In the genomic region with DNA sequence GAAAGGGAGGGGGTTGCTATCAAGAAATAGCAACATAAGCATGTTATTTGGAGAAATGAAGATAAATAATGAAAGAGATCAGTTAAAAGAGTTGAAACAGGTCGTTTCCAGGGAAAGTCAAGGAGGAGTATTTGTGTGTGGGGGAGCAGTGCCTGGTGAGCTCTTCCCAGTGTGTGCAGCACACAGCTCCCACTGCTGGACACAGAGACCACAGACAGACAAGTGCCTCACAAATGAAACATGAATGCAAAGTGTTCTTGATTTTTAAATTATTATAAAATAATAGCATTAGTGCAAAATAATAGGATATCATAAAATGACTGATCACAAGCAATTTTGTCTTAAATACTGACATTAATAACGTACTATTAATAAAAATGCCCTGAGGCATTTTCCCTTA, we compare ENCODE assay signal across 10 cellular contexts. TPM values are rescaled to one million over a fixed set of nuclear protein-coding genes. Genes with fewer than 3 reads are reported as not detected.
DNase-seq lines count a peak whose midpoint lies in the region; ATAC-seq and TF ChIP-seq lines count a peak whose summit lies in the region.
"Had no signal": no experiment of that assay in that cellular context is flagged by ENCODE, and none has a peak within 500 bp of the region (broad histone marks: within the 10 kb centered on the region; RNA-seq: fewer than 3 reads in every experiment).

No MANE protein-coding gene starts in this region.

- in situ Hi-C loops in IMR-90 (cut with MboI; ENCODE audit: low sequenced_read_pairs) = no loop called here
- in situ Hi-C loops in brain microvascular endothelial cell (cut with HindIII; ENCODE audit: low pct_ligation_motif_present, low sequenced_read_pairs) = no loop called here

- no peak overlapping the region for H2AK9ac ChIP-seq in IMR-90 (replicated peaks; ENCODE audit: low read depth, low read length, poor library complexity)

- POLR2A ChIA-PET in IMR-90 (lab: Charles Lee; ENCODE audit: unreplicated experiment) = no interaction called here
- POLR2A ChIA-PET in T-cell (lab: Charles Lee) = no interaction called here

- no peak overlapping the region for H4K91ac ChIP-seq in IMR-90 (ENCODE audit: insufficient read depth, low read depth, low read length)

- dilution Hi-C loops in IMR-90 (cut with HindIII; ENCODE audit: low sequenced_read_pairs, unreplicated experiment) = no loop called here

- H2AFZ ChIP-seq in IMR-90 (replicated peaks; ENCODE audit: low read length, poor library complexity) = no peak overlapping the region

- H3K9me3 ChIP-seq in IMR-90 (ENCODE audit: control insufficient read depth, insufficient read depth, low read length) = no peaks in the 10 kb centered on the region

- no peak overlapping the region for H4K8ac ChIP-seq in IMR-90 (ENCODE audit: low read depth in 2 of 2, low read length in 2 of 2)

- no peak overlapping the region for H2BK120ac ChIP-seq in IMR-90 (ENCODE audit: low read depth, low read length)

- no peak overlapping the region for H2BK5ac ChIP-seq in IMR-90 (ENCODE audit: low read depth, low read length, poor library complexity, severe bottlenecking)

- H3K4me3 ChIP-seq in IMR-90 (ENCODE audit: insufficient read depth, low read depth, low read length) (no peak overlapping the region), brain microvascular endothelial cell (ENCODE audit: low read depth, low read length) (no peak overlapping the region), kidney epithelial cell (ENCODE audit: low read depth, low read length) (no peak overlapping the region)

- intact Hi-C loops in IMR-90 (cut with micrococcal nuclease) = no loop called here

- H3K4ac ChIP-seq in IMR-90 (ENCODE audit: low read depth, low read length) = no peak overlapping the region

- no peak overlapping the region for H3K14ac ChIP-seq in IMR-90 (replicated peaks; ENCODE audit: low read depth, low read length)

- H3K18ac ChIP-seq in IMR-90 (ENCODE audit: low read depth, low read length) = no peak overlapping the region

- H2BK15ac ChIP-seq in IMR-90 (ENCODE audit: low read depth, low read length) = no peak overlapping the region

- no peak overlapping the region for H3K23ac ChIP-seq in IMR-90 (ENCODE audit: low read depth, low read length)

- WGBS in IMR-90 (ENCODE audit: extremely low coverage in 2 of 2, insufficient read length in 1 of 2), 2 experiments = no CpG with 5 or more reads among the region's 2 CpGs

- no peak overlapping the region for H2BK20ac ChIP-seq in IMR-90 (ENCODE audit: low read depth, low read length)

- no peak overlapping the region for H2AK5ac ChIP-seq in IMR-90 (ENCODE audit: low read depth, low read length)

- CTCF ChIA-PET in IMR-90 (lab: Yijun Ruan, JAX) = interaction anchor here (0.7 to 1.0 kb wide), 2 partner anchors 35 to 74 kb away, joined by 3 to 7 read pairs; no protein-coding TSS in a partner anchor
- CTCF ChIA-PET in T-cell (lab: Charles Lee) = interaction anchor here in 1 of 2 donors (0.5 kb wide), 1 partner anchor 30 kb away, joined by 4 read pairs; no protein-coding TSS in a partner anchor

- DNase-seq in AG09319 (ENCODE audit: extremely low read depth, low read depth) = no peak
- peak; percentile 47 for DNase-seq in IMR-90
- DNase-seq in brain microvascular endothelial cell = peak; percentile 11
- no peak for DNase-seq in kidney epithelial cell (ENCODE audit: low read depth)
- DNase-seq in activated CD4-positive, alpha-beta T cell treated with anti-CD3 and anti-CD28 coated beads for 48 hours = no peak
- no peak for DNase-seq in SKM-1 treated with dmso at 0.1 percent for 144 hours (lab: John Stamatoyannopoulos, UW; ENCODE audit: unreplicated experiment)
- DNase-seq in T-cell = no peak
- no peak for DNase-seq in stimulated activated CD8-positive, alpha-beta memory T cell treated with anti-CD3 and anti-CD28 coated beads, Interleukin-4, amount 100 ng/mL, for 48 hours
- DNase-seq: activated CD4-positive, alpha-beta T cell treated with anti-CD3 and anti-CD28 coated beads, Interleukin-2, amount 50 U/mL, for 1 hour; islet precursor cell had no signal

- H3K27me3 ChIP-seq in IMR-90 (ENCODE audit: control insufficient read depth, insufficient read depth, low read length) (no peaks in the 10 kb centered on the region), brain microvascular endothelial cell (replicated peaks) (no peaks in the 10 kb centered on the region), kidney epithelial cell (ENCODE audit: control insufficient read depth, insufficient read depth, low read length) (no peaks in the 10 kb centered on the region)

- H3K27ac ChIP-seq in IMR-90 (ENCODE audit: insufficient read depth, low read length) (no peak overlapping the region), brain microvascular endothelial cell (no peak overlapping the region)

- H3K9me1 ChIP-seq in IMR-90 (ENCODE audit: insufficient read depth, low read length) = peaks cover 2% of the 10 kb centered on the region; the same call in 1 of the 2 replicates

- H3K4me1 ChIP-seq in IMR-90 (ENCODE audit: control insufficient read depth, insufficient read depth, low read length) = no peaks in the 10 kb centered on the region

- H4K5ac ChIP-seq in IMR-90 (ENCODE audit: low read depth, low read length) = no peak overlapping the region

- no peaks in the 10 kb centered on the region for H3K36me3 Mint-ChIP-seq in T-cell

- no TSS peak for BruUV-seq in IMR-90 (replicated peaks; lab: Mats Ljungman, UMichigan)

- no peak overlapping the region for H3K56ac ChIP-seq in IMR-90 (ENCODE audit: extremely low read depth, insufficient read depth, low read length)

- TF ChIP-seq CTCF in AG09319 (IDR thresholded peaks at IDR 0.05; ENCODE audit: low read depth, low read length) (peak; percentile 54), IMR-90 (conservative IDR thresholded peaks at IDR 0.05; ENCODE audit: low read depth, low read length) (peak; percentile 47), brain microvascular endothelial cell (IDR thresholded peaks at IDR 0.05; ENCODE audit: low read depth, low read length, missing control alignments) (peak; percentile 80), kidney epithelial cell (IDR thresholded peaks at IDR 0.05; ENCODE audit: insufficient read depth, low read length, poor library complexity, severe bottlenecking) (peak; percentile 60)

- H3K79me1 ChIP-seq in IMR-90 (ENCODE audit: low read depth in 1 of 2, low read length in 2 of 2) = no peaks in the 10 kb centered on the region

- no peak overlapping the region for H3K4me3 Mint-ChIP-seq in T-cell

- no peak overlapping the region for H3K27ac Mint-ChIP-seq in T-cell

- TF ChIP-seq RAD21 in IMR-90 (IDR thresholded peaks at IDR 0.05; ENCODE audit: low read length) = peak; percentile 54

- H3K36me3 ChIP-seq in IMR-90 (ENCODE audit: control insufficient read depth, insufficient read depth, low read length) (peaks cover 6% of the 10 kb centered on the region), brain microvascular endothelial cell (replicated peaks) (no peaks in the 10 kb centered on the region), kidney epithelial cell (ENCODE audit: control insufficient read depth, insufficient read depth, low read length) (no peaks in the 10 kb centered on the region)

- H3K4me1 Mint-ChIP-seq in T-cell = no peaks in the 10 kb centered on the region

- no peak for TF ChIP-seq POLR2A in IMR-90 (IDR thresholded peaks at IDR 0.05; ENCODE audit: low read depth, low read length)

- ATAC-seq in IMR-90 (ENCODE audit: low read depth) (peak; percentile 54), T-cell (replicated peaks in 1 of 4) (no peak)

- H4K20me1 ChIP-seq in IMR-90 (ENCODE audit: insufficient read depth, low read length) = no peaks in the 10 kb centered on the region

- no peak overlapping the region for H3K9ac ChIP-seq in IMR-90 (ENCODE audit: low read depth, low read length)

- H3K27me3 Mint-ChIP-seq in T-cell = peaks cover 16 to 28% of the 10 kb centered on the region in 2 donors

- no peak overlapping the region for H3K4me2 ChIP-seq in IMR-90 (ENCODE audit: low read depth, low read length)

- peaks cover 0 to 4% (median 2%) of the 10 kb centered on the region in 3 donors for H3K9me3 Mint-ChIP-seq in T-cell

TF ChIP-seq in IMR-90, 13 proteins besides CTCF, POLR2A, EP300 and RAD21:
- no peak for TF ChIP-seq RFX5 (IDR thresholded peaks at IDR 0.05; ENCODE audit: low read depth, low read length)
- TF ChIP-seq SMC3 (IDR thresholded peaks at IDR 0.05; ENCODE audit: low read depth, low read length) = peak; percentile 41

RNA-seq across cellular contexts. Expression of a gene that starts 40.8 kb away (rescaled TPM):
- total RNA-seq in IMR-90 (2012; rRNA removed) (10.4 and 13.9 TPM in 2 replicates), kidney epithelial cell (11.0 and 13.8 TPM in 2 replicates), T-cell (1 to 10 TPM in 1 of 5 donors, under 1 TPM in 3, not detected in 1; 0.12 to 1.2 (median 0.66) TPM)
- 1.6 and 1.9 TPM in 2 replicates for polyA plus RNA-seq in IMR-90 (2012; rRNA removed)
- 0.35 and 0.54 TPM in 2 replicates for polyA plus RNA-seq in IMR-90 (2012; cell fraction: cytosol; rRNA removed)
- polyA plus RNA-seq in IMR-90 (2012; cell fraction: nucleus; rRNA removed; ENCODE audit: low replicate concordance) = 0.50 and 4.3 TPM in 2 replicates

Comparison
In these comparisons a context has a peak if more than half of its experiments do, and no peak if none do; other contexts are left out.
1. DNase-seq: peak in IMR-90 (single experiment) and brain microvascular endothelial cell (single experiment); none in AG09319 (single experiment), kidney epithelial cell (single experiment), activated CD4-positive, alpha-beta T cell treated with anti-CD3 and anti-CD28 coated beads for 48 hours (single experiment), SKM-1 treated with dmso at 0.1 percent for 144 hours (single experiment), T-cell (0 of 34) and stimulated activated CD8-positive, alpha-beta memory T cell treated with anti-CD3 and anti-CD28 coated beads, Interleukin-4, amount 100 ng/mL, for 48 hours (single experiment).
2. Peak in every context shown above with its lines, with median percentiles within 50 percentile points of each other: CTCF ChIP-seq.